ENCODE assay signal across 10 cellular contexts in the genomic region with DNA sequence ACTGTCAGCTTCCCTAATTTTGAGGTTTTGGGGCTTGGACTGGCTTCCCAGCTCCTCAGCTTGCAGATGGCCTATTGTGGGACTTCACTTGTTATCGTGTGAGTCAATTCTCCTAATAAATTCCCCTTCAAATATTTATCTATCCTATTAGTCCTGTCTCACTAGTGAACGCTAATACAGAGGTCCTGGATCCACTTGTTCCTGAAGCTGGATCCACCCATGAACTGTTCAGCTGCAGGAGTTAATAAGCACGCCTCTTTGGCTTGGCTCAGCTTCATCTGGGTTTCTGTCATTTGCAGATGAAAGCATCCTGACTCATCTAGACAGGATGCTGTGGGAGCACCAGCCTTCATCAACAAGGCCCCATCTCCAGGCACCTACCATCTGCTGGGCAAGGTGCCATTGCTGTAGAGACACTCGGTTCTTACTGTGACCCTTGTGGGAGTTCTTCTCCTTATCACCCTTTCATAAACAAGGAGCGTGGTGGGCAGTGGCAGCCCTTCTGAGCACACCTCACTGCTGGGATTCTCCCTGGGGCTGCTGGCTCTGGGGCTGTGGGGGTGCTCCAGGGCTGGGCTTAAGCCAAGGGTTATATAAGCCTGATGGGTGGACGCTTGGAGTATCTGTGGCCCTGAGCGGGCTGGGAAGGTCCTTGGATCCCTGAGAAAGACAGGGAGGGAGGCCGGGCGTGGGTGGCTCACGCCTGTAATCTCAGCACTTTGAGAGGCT. TPM values are rescaled to one million over a fixed set of nuclear protein-coding genes. Genes with fewer than 3 reads are reported as not detected.
A peak's percentile ranks its signal among the peaks of the same experiment; 100 is the strongest.
DNase-seq lines count a peak whose midpoint lies in the region; TF ChIP-seq lines count a peak whose summit lies in the region.
"Had no signal": no experiment of that assay in that cellular context is flagged by ENCODE, and none has a peak within 500 bp of the region (broad histone marks: within the 10 kb centered on the region; RNA-seq: fewer than 3 reads in every experiment).

No MANE protein-coding gene starts in this region.

- TF ChIP-seq CTCF in RWPE1 (conservative IDR thresholded peaks at IDR 0.05; ENCODE audit: low read depth) (no peak), sigmoid colon (IDR thresholded peaks at IDR 0.05) (no peak)

- TF ChIP-seq POLR2A in sigmoid colon (IDR thresholded peaks at IDR 0.05): no peak

- no peaks in the 10 kb centered on the region for H3K27me3 Mint-ChIP-seq in activated T-helper 1 cell treated with anti-CD3 and anti-CD28 coated beads, Interleukin-12 subunit alpha, Interleukin-12 subunit beta, Interleukin-2, Interleukin-4 antibody, amounts not matched to agents 30 ng/mL and 10 ng/mL and 1 ng/mL, durations not matched to agents 14 hours and 24 hours and 36 hours (ENCODE audit: insufficient read depth)

- POLR2A ChIA-PET in RWPE1 (lab: Yijun Ruan, JAX; ENCODE audit: low non-redundant PET): no interaction called here

- TF ChIP-seq EP300 in sigmoid colon (IDR thresholded peaks at IDR 0.05): no peak

- H3K4me3 Mint-ChIP-seq in activated T-helper 1 cell treated with anti-CD3 and anti-CD28 coated beads, Interleukin-12 subunit alpha, Interleukin-12 subunit beta, Interleukin-2, Interleukin-4 antibody, amounts not matched to agents 30 ng/mL and 10 ng/mL and 1 ng/mL, durations not matched to agents 14 hours and 24 hours and 36 hours: peak overlapping the region; percentile 69
- H3K4me3 Mint-ChIP-seq: neural crest cell had no signal

- H3K9ac ChIP-seq in mucosa of rectum (ENCODE audit: low read depth in 1 of 2, low read length in 2 of 2): no peak overlapping the region

- no peaks in the 10 kb centered on the region for H3K36me3 ChIP-seq in mucosa of rectum (ENCODE audit: control insufficient read depth in 2 of 2, insufficient read depth in 2 of 2, low read length in 2 of 2)
- H3K36me3 ChIP-seq in sigmoid colon: no peaks in the 10 kb centered on the region

- H3K4me3 ChIP-seq in mucosa of rectum (ENCODE audit: low read length in 2 of 2) (no peak overlapping the region), sigmoid colon (no peak overlapping the region)

- peak; percentile 36 for DNase-seq in CD1c-positive myeloid dendritic cell (ENCODE audit: extremely low spot score)
- DNase-seq in RWPE1 (ENCODE audit: low spot score): peak; percentile 12
- peak; percentile 54 for DNase-seq in activated T-helper 1 cell treated with anti-CD3 and anti-CD28 coated beads, Interleukin-12 subunit alpha, Interleukin-12 subunit beta, Interleukin-2, Interleukin-4 antibody, amounts not matched to agents 30 ng/mL and 10 ng/mL and 1 ng/mL, durations not matched to agents 14 hours and 24 hours and 36 hours (ENCODE audit: low spot score)
- DNase-seq in hippocampal formation (lab: John Stamatoyannopoulos, UW): no peak
- DNase-seq in sigmoid colon: no peak
- DNase-seq in DMS 273 treated with DMSO at 0.1 percent for 48 hours (lab: John Stamatoyannopoulos, UW): no peak
- no peak for DNase-seq in NCI-H1092 treated with DMSO at 0.1 percent for 48 hours (lab: John Stamatoyannopoulos, UW)

- peak overlapping the region; percentile 98 for H3K27ac Mint-ChIP-seq in activated T-helper 1 cell treated with anti-CD3 and anti-CD28 coated beads, Interleukin-12 subunit alpha, Interleukin-12 subunit beta, Interleukin-2, Interleukin-4 antibody, amounts not matched to agents 30 ng/mL and 10 ng/mL and 1 ng/mL, durations not matched to agents 14 hours and 24 hours and 36 hours

- CTCF ChIA-PET in RWPE1 (lab: Yijun Ruan, JAX): interaction anchor here (0.7 kb wide), 1 partner anchor 132 kb away, joined by 3 read pairs; no protein-coding TSS in a partner anchor

- intact Hi-C loops in activated T-helper 1 cell treated with anti-CD3 and anti-CD28 coated beads, Interleukin-12 subunit alpha, Interleukin-12 subunit beta, Interleukin-2, Interleukin-4 antibody, amounts not matched to agents 30 ng/mL and 10 ng/mL and 1 ng/mL, durations not matched to agents 14 hours and 24 hours and 36 hours (cut with micrococcal nuclease): loop anchor here (2.0 kb wide), 1 partner anchor 21 kb away; no protein-coding TSS in a partner anchor
- intact Hi-C loops in sigmoid colon (cut with DNase I): no loop called here

- peaks cover 51% of the 10 kb centered on the region for H3K4me1 Mint-ChIP-seq in activated T-helper 1 cell treated with anti-CD3 and anti-CD28 coated beads, Interleukin-12 subunit alpha, Interleukin-12 subunit beta, Interleukin-2, Interleukin-4 antibody, amounts not matched to agents 30 ng/mL and 10 ng/mL and 1 ng/mL, durations not matched to agents 14 hours and 24 hours and 36 hours (ENCODE audit: low read depth)
- H3K4me1 Mint-ChIP-seq: neural crest cell had no signal

- 67 to 75% methylated on average over 10 of the region's 10 CpGs for WGBS in sigmoid colon, 2 donors

- H3K27me3 ChIP-seq in mucosa of rectum (ENCODE audit: control insufficient read depth in 2 of 2, insufficient read depth in 2 of 2, low read length in 2 of 2) (no peaks in the 10 kb centered on the region), sigmoid colon (no peaks in the 10 kb centered on the region)

- no peaks in the 10 kb centered on the region for H3K4me1 ChIP-seq in mucosa of rectum (ENCODE audit: control insufficient read depth in 2 of 2, insufficient read depth in 2 of 2, low read length in 2 of 2)
- H3K4me1 ChIP-seq in sigmoid colon: no peaks in the 10 kb centered on the region

- H3K36me3 Mint-ChIP-seq in activated T-helper 1 cell treated with anti-CD3 and anti-CD28 coated beads, Interleukin-12 subunit alpha, Interleukin-12 subunit beta, Interleukin-2, Interleukin-4 antibody, amounts not matched to agents 30 ng/mL and 10 ng/mL and 1 ng/mL, durations not matched to agents 14 hours and 24 hours and 36 hours (ENCODE audit: low read depth): peaks cover 6% of the 10 kb centered on the region

- H3K9me3 ChIP-seq in mucosa of rectum (ENCODE audit: control insufficient read depth in 2 of 2, low read length in 2 of 2) (no peaks in the 10 kb centered on the region), sigmoid colon (no peaks in the 10 kb centered on the region)

- H3K27ac ChIP-seq in RWPE1: no peak overlapping the region
- H3K27ac ChIP-seq in mucosa of rectum (ENCODE audit: low read depth in 2 of 2, low read length in 2 of 2): peak overlapping the region; percentile 23 to 34
- H3K27ac ChIP-seq in sigmoid colon: no peak overlapping the region
- H3K27ac ChIP-seq: HL-60 had no signal

- no peaks in the 10 kb centered on the region for H3K9me3 Mint-ChIP-seq in activated T-helper 1 cell treated with anti-CD3 and anti-CD28 coated beads, Interleukin-12 subunit alpha, Interleukin-12 subunit beta, Interleukin-2, Interleukin-4 antibody, amounts not matched to agents 30 ng/mL and 10 ng/mL and 1 ng/mL, durations not matched to agents 14 hours and 24 hours and 36 hours
- H3K9me3 Mint-ChIP-seq: neural crest cell had no signal

RNA-seq across cellular contexts. Expression of gene LAT, which starts 23.2 kb away (rescaled TPM):
- total RNA-seq in activated T-helper 1 cell treated with anti-CD3 and anti-CD28 coated beads, Interleukin-12 subunit alpha, Interleukin-12 subunit beta, Interleukin-2, Interleukin-4 antibody, amounts not matched to agents 30 ng/mL and 10 ng/mL and 1 ng/mL, durations not matched to agents 14 hours and 24 hours and 36 hours: 230 and 234 TPM in 2 replicates
- 10 to 100 TPM in 2 of 4 donors, 1 to 10 TPM in 2; 6.6 to 19.1 (median 9.3) TPM for total RNA-seq in sigmoid colon
- 10 to 100 TPM in 1 of 3 donors, 1 to 10 TPM in 2; 1.4 to 26.2 (median 2.4) TPM for polyA plus RNA-seq in sigmoid colon

RNA-seq across cellular contexts. Expression of gene SPNS1, which starts 33.5 kb away (rescaled TPM):
- total RNA-seq in activated T-helper 1 cell treated with anti-CD3 and anti-CD28 coated beads, Interleukin-12 subunit alpha, Interleukin-12 subunit beta, Interleukin-2, Interleukin-4 antibody, amounts not matched to agents 30 ng/mL and 10 ng/mL and 1 ng/mL, durations not matched to agents 14 hours and 24 hours and 36 hours: 21.2 and 26.9 TPM in 2 replicates
- 10 to 100 TPM; 14.3 to 30.5 (median 14.7) TPM for total RNA-seq in sigmoid colon
- polyA plus RNA-seq in sigmoid colon: 10 to 100 TPM in 2 of 3 donors, 1 to 10 TPM in 1; 6.6 to 40.2 (median 14.1) TPM

RNA-seq across cellular contexts. Expression of gene NFATC2IP, which starts 57.3 kb away (rescaled TPM):
- 110 and 111 TPM in 2 replicates for total RNA-seq in activated T-helper 1 cell treated with anti-CD3 and anti-CD28 coated beads, Interleukin-12 subunit alpha, Interleukin-12 subunit beta, Interleukin-2, Interleukin-4 antibody, amounts not matched to agents 30 ng/mL and 10 ng/mL and 1 ng/mL, durations not matched to agents 14 hours and 24 hours and 36 hours
- 10 to 100 TPM; 17.4 to 32.4 (median 22.3) TPM for total RNA-seq in sigmoid colon
- 10 to 100 TPM; 12.6 to 42.5 (median 16.2) TPM for polyA plus RNA-seq in sigmoid colon

Comparison
In these comparisons a context has a peak if more than half of its experiments do, and no peak if none do; other contexts are left out.
1. DNase-seq: peak in CD1c-positive myeloid dendritic cell (single experiment), RWPE1 (single experiment) and activated T-helper 1 cell treated with anti-CD3 and anti-CD28 coated beads, Interleukin-12 subunit alpha, Interleukin-12 subunit beta, Interleukin-2, Interleukin-4 antibody, amounts not matched to agents 30 ng/mL and 10 ng/mL and 1 ng/mL, durations not matched to agents 14 hours and 24 hours and 36 hours (single experiment); none in hippocampal formation (0 of 2), sigmoid colon (single experiment), DMS 273 treated with DMSO at 0.1 percent for 48 hours (single experiment) and NCI-H1092 treated with DMSO at 0.1 percent for 48 hours (single experiment).
2. H3K27ac ChIP-seq: peak in mucosa of rectum (2 of 2); none in RWPE1 (single experiment) and sigmoid colon (0 of 4).
3. RNA of gene LAT, which starts 23.2 kb away (total RNA-seq): 230 to 234 TPM in activated T-helper 1 cell treated with anti-CD3 and anti-CD28 coated beads, Interleukin-12 subunit alpha, Interleukin-12 subunit beta, Interleukin-2, Interleukin-4 antibody, amounts not matched to agents 30 ng/mL and 10 ng/mL and 1 ng/mL, durations not matched to agents 14 hours and 24 hours and 36 hours; 6.6 to 19.1 TPM in sigmoid colon; every median in the first group is over 10 times any median in the second.